Comparison of ENCODE assay signal across 11 cellular contexts in genomic region chr12:12365931-12366431, GRCh38. TPM values are rescaled to one million over a fixed set of nuclear protein-coding genes. Genes with fewer than 3 reads are reported as not detected.
DNase-seq lines count a peak whose midpoint lies in the region; ATAC-seq and TF ChIP-seq lines count a peak whose summit lies in the region.
"Had no signal": no experiment of that assay in that cellular context is flagged by ENCODE, and none has a peak within 500 bp of the region (broad histone marks: within the 10 kb centered on the region; RNA-seq: fewer than 3 reads in every experiment).

No MANE protein-coding gene starts in this region.

- peaks cover 11% of the 10 kb centered on the region for H3K36me3 ChIP-seq in CD4-positive, CD25-positive, alpha-beta regulatory T cell (ENCODE audit: control insufficient read depth, insufficient read depth, low read length)
- H3K36me3 ChIP-seq in Loucy (ENCODE audit: insufficient read depth, low read length) (no peaks in the 10 kb centered on the region), mesendoderm (ENCODE audit: control insufficient read depth, insufficient read depth, low read length) (no peaks in the 10 kb centered on the region), sigmoid colon (peaks cover 0 to 23% (median 0%) of the 10 kb centered on the region in 4 donors), uterus (no peaks in the 10 kb centered on the region)

- no peak overlapping the region for H3K9ac ChIP-seq in Loucy (ENCODE audit: low read depth, low read length, poor library complexity, severe bottlenecking)
- H3K9ac ChIP-seq in mesendoderm (ENCODE audit: low read length), result no peak overlapping the region

- H3K23ac ChIP-seq in mesendoderm (ENCODE audit: low read length), result no peak overlapping the region

- H3K4me2 ChIP-seq in Loucy (ENCODE audit: low read depth, low read length, poor library complexity, severe bottlenecking) (peak overlapping the region; percentile 12), mesendoderm (ENCODE audit: low read length) (no peak overlapping the region)

- H4K5ac ChIP-seq in mesendoderm (ENCODE audit: low read length), result no peak overlapping the region

- DNase-seq in CD4-positive, CD25-positive, alpha-beta regulatory T cell, result no peak
- DNase-seq in astrocyte of the hippocampus (ENCODE audit: low read depth, low spot score), result peak; percentile 4
- DNase-seq in mesendoderm, result no peak
- DNase-seq in sigmoid colon, result no peak
- no peak for DNase-seq in uterus
- DNase-seq: activated T-cell treated with anti-CD3 and anti-CD28 coated beads, Interleukin-2, amount 50 U/mL, for 4 hours; DMS79; Kasumi-1 had no signal

- H3F3A ChIP-seq in Loucy (ENCODE audit: low read depth), result no peaks in the 10 kb centered on the region

- peaks cover 36% of the 10 kb centered on the region for H3K36me3 Mint-ChIP-seq in CD4-positive, CD25-positive, alpha-beta regulatory T cell
- peaks cover 51% of the 10 kb centered on the region for H3K36me3 Mint-ChIP-seq in stimulated activated memory B cell treated with anti-CD40 and anti-IgM and Interleukin-4, amounts not matched to agents 10 μg/mL and 1 μg/mL and 100 μg/mL, for 72 hours

- no peaks in the 10 kb centered on the region for H4K20me1 ChIP-seq in Loucy (ENCODE audit: insufficient read depth, low read length, poor library complexity, severe bottlenecking)

- H3K9me3 ChIP-seq in CD4-positive, CD25-positive, alpha-beta regulatory T cell (ENCODE audit: control insufficient read depth in 2 of 2, low read length in 2 of 2), result no peaks in the 10 kb centered on the region
- no peaks in the 10 kb centered on the region for H3K9me3 ChIP-seq in Loucy (ENCODE audit: insufficient read depth, low read depth, low read length)
- no peaks in the 10 kb centered on the region for H3K9me3 ChIP-seq in sigmoid colon
- no peaks in the 10 kb centered on the region for H3K9me3 ChIP-seq in uterus

- intact Hi-C loops in sigmoid colon (cut with DNase I) (no loop called here), uterus (cut with DNase I; ENCODE audit: low total_unique reads) (no loop called here)

- no peak overlapping the region for H3K4ac ChIP-seq in mesendoderm (ENCODE audit: low read depth, low read length)

- no peak overlapping the region for H3K4me3 Mint-ChIP-seq in CD4-positive, CD25-positive, alpha-beta regulatory T cell
- H3K4me3 Mint-ChIP-seq in stimulated activated memory B cell treated with anti-CD40 and anti-IgM and Interleukin-4, amounts not matched to agents 10 μg/mL and 1 μg/mL and 100 μg/mL, for 72 hours, result no peak overlapping the region
- H3K4me3 Mint-ChIP-seq: activated T-cell treated with anti-CD3 and anti-CD28 coated beads, Interleukin-2, amount 50 U/mL, for 4 hours had no signal

- peaks cover 0 to 1% (median 0%) of the 10 kb centered on the region in 7 donors for H3K9me3 Mint-ChIP-seq in CD4-positive, CD25-positive, alpha-beta regulatory T cell
- no peaks in the 10 kb centered on the region for H3K9me3 Mint-ChIP-seq in stimulated activated memory B cell treated with anti-CD40 and anti-IgM and Interleukin-4, amounts not matched to agents 10 μg/mL and 1 μg/mL and 100 μg/mL, for 72 hours
- H3K9me3 Mint-ChIP-seq: activated T-cell treated with anti-CD3 and anti-CD28 coated beads, Interleukin-2, amount 50 U/mL, for 4 hours had no signal

- peak overlapping the region; percentile 1 for H3K4me3 ChIP-seq in CD4-positive, CD25-positive, alpha-beta regulatory T cell (ENCODE audit: low read depth, low read length)
- H3K4me3 ChIP-seq in Loucy (ENCODE audit: low read length, poor library complexity, severe bottlenecking), result no peak overlapping the region
- H3K4me3 ChIP-seq in mesendoderm (ENCODE audit: low read length), result no peak overlapping the region
- H3K4me3 ChIP-seq in sigmoid colon, result no peak overlapping the region
- H3K4me3 ChIP-seq in uterus, result no peak overlapping the region

- WGBS in mesendoderm (ENCODE audit: extremely low coverage, insufficient coverage, low lambda C conversion rate), result no CpG with 5 or more reads among the region's 4 CpGs
- 56 to 67% methylated on average over 4 of the region's 4 CpGs for WGBS in sigmoid colon, 2 donors

- TF ChIP-seq CTCF in Loucy (conservative IDR thresholded peaks at IDR 0.05; ENCODE audit: low read length) (no peak), sigmoid colon (IDR thresholded peaks at IDR 0.05) (no peak), uterus (IDR thresholded peaks at IDR 0.05) (no peak)

- H3K4me1 Mint-ChIP-seq in CD4-positive, CD25-positive, alpha-beta regulatory T cell, result peaks cover 34 to 61% (median 48%) of the 10 kb centered on the region in 4 donors
- peaks cover 44% of the 10 kb centered on the region for H3K4me1 Mint-ChIP-seq in stimulated activated memory B cell treated with anti-CD40 and anti-IgM and Interleukin-4, amounts not matched to agents 10 μg/mL and 1 μg/mL and 100 μg/mL, for 72 hours

- H2BK120ac ChIP-seq in mesendoderm (ENCODE audit: low read depth, low read length), result no peak overlapping the region

- no peak overlapping the region for H4K8ac ChIP-seq in mesendoderm (ENCODE audit: low read depth, low read length)

- H2AK5ac ChIP-seq in mesendoderm (ENCODE audit: low read length), result no peak overlapping the region

- TF ChIP-seq POLR2A in sigmoid colon (IDR thresholded peaks at IDR 0.05), result no peak
- TF ChIP-seq POLR2A in uterus (IDR thresholded peaks at IDR 0.05), result no peak

- no peak overlapping the region for H2BK5ac ChIP-seq in mesendoderm (ENCODE audit: low read length)

- no peaks in the 10 kb centered on the region for H3K79me1 ChIP-seq in mesendoderm (ENCODE audit: low read length)

- no peak for TF ChIP-seq EP300 in sigmoid colon (IDR thresholded peaks at IDR 0.05)

- peak overlapping the region; percentile 60 for H3K18ac ChIP-seq in mesendoderm (ENCODE audit: low read length)

- no peak overlapping the region for H2AFZ ChIP-seq in Loucy (ENCODE audit: low read length)

- H3K27ac ChIP-seq in CD4-positive, CD25-positive, alpha-beta regulatory T cell (ENCODE audit: insufficient read depth, low read length, poor library complexity, severe bottlenecking), result no peak overlapping the region
- H3K27ac ChIP-seq in mesendoderm (ENCODE audit: low read depth, low read length), result no peak overlapping the region
- H3K27ac ChIP-seq in sigmoid colon, result no peak overlapping the region
- no peak overlapping the region for H3K27ac ChIP-seq in uterus

- H3K79me2 ChIP-seq in Loucy (ENCODE audit: insufficient read depth, low read length) (no peaks in the 10 kb centered on the region), mesendoderm (ENCODE audit: control insufficient read depth, insufficient read depth, low read length) (no peaks in the 10 kb centered on the region)

- H3K27ac Mint-ChIP-seq in CD4-positive, CD25-positive, alpha-beta regulatory T cell, result peak overlapping the region in 1 of 3 donors; percentile 38
- no peak overlapping the region for H3K27ac Mint-ChIP-seq in stimulated activated memory B cell treated with anti-CD40 and anti-IgM and Interleukin-4, amounts not matched to agents 10 μg/mL and 1 μg/mL and 100 μg/mL, for 72 hours

- no peak overlapping the region for H3K56ac ChIP-seq in mesendoderm (ENCODE audit: low read length)

- ATAC-seq in CD4-positive, CD25-positive, alpha-beta regulatory T cell (ENCODE audit: low read depth in 2 of 2), result no peak
- ATAC-seq in GM18868 (IDR thresholded peaks at IDR 0.05; ENCODE audit: unreplicated experiment), result no peak
- no peak for ATAC-seq in stimulated activated memory B cell treated with anti-CD40 and anti-IgM and Interleukin-4, amounts not matched to agents 10 μg/mL and 1 μg/mL and 100 μg/mL, for 72 hours
- ATAC-seq: activated T-cell treated with anti-CD3 and anti-CD28 coated beads, Interleukin-2, amount 50 U/mL, for 4 hours had no signal

- H3K27me3 Mint-ChIP-seq in CD4-positive, CD25-positive, alpha-beta regulatory T cell, result no peaks in the 10 kb centered on the region
- no peaks in the 10 kb centered on the region for H3K27me3 Mint-ChIP-seq in stimulated activated memory B cell treated with anti-CD40 and anti-IgM and Interleukin-4, amounts not matched to agents 10 μg/mL and 1 μg/mL and 100 μg/mL, for 72 hours

- no peaks in the 10 kb centered on the region for H3K9me2 ChIP-seq in Loucy (replicated peaks; ENCODE audit: low read depth, low read length)

- no peak overlapping the region for H2BK15ac ChIP-seq in mesendoderm (replicated peaks; ENCODE audit: low read depth)

- H3K27me3 ChIP-seq in CD4-positive, CD25-positive, alpha-beta regulatory T cell (ENCODE audit: control insufficient read depth, insufficient read depth, low read length), result no peaks in the 10 kb centered on the region
- H3K27me3 ChIP-seq in Loucy (ENCODE audit: insufficient read depth, low read length, poor library complexity, severe bottlenecking) (no peaks in the 10 kb centered on the region), mesendoderm (ENCODE audit: insufficient read depth, low read length, poor library complexity) (no peaks in the 10 kb centered on the region), sigmoid colon (no peaks in the 10 kb centered on the region), uterus (no peaks in the 10 kb centered on the region)

- peaks cover 10% of the 10 kb centered on the region for H3K4me1 ChIP-seq in CD4-positive, CD25-positive, alpha-beta regulatory T cell (ENCODE audit: control insufficient read depth, insufficient read depth, low read length, poor library complexity, severe bottlenecking)
- peaks cover 4% of the 10 kb centered on the region for H3K4me1 ChIP-seq in Loucy (ENCODE audit: insufficient read depth, low read length, poor library complexity, severe bottlenecking)
- H3K4me1 ChIP-seq in mesendoderm (ENCODE audit: control insufficient read depth, low read depth, low read length), result no peaks in the 10 kb centered on the region
- peaks cover 0 to 6% (median 3%) of the 10 kb centered on the region in 4 donors for H3K4me1 ChIP-seq in sigmoid colon
- H3K4me1 ChIP-seq in uterus, result no peaks in the 10 kb centered on the region

RNA-seq across cellular contexts. Expression of gene BORCS5, which starts 9.1 kb away (rescaled TPM):
- 39.2 TPM for total RNA-seq in CD4-positive, CD25-positive, alpha-beta regulatory T cell
- 10 to 100 TPM; 25.0 to 37.7 (median 30.9) TPM for polyA plus RNA-seq in CD4-positive, CD25-positive, alpha-beta regulatory T cell
- polyA plus RNA-seq in mesendoderm (2013, experiment 1 of 2), result 6.3 TPM
- polyA plus RNA-seq in mesendoderm (2013, experiment 2 of 2), result 6.2 TPM
- total RNA-seq in sigmoid colon (10 to 100 TPM in 3 of 4 donors, 1 to 10 TPM in 1; 7.1 to 25.3 (median 14.0) TPM), uterus (10 to 100 TPM in 3 of 4 donors, under 1 TPM in 1; 0.51 to 87.1 (median 17.9) TPM)
- polyA plus RNA-seq in sigmoid colon, result 1 to 10 TPM; 3.7 to 7.0 (median 6.0) TPM

RNA-seq across cellular contexts. Expression of gene MANSC1, which starts 15.9 kb away (rescaled TPM):
- 0.22 TPM for total RNA-seq in CD4-positive, CD25-positive, alpha-beta regulatory T cell
- polyA plus RNA-seq in CD4-positive, CD25-positive, alpha-beta regulatory T cell, result 1 to 10 TPM in 2 of 4 donors, under 1 TPM in 2; 0.43 to 1.3 (median 0.89) TPM
- polyA plus RNA-seq in mesendoderm (2013, experiment 1 of 2), result 3.1 TPM
- polyA plus RNA-seq in mesendoderm (2013, experiment 2 of 2), result 3.5 TPM
- total RNA-seq in sigmoid colon, result 10 to 100 TPM; 11.5 to 16.6 (median 12.2) TPM
- polyA plus RNA-seq in sigmoid colon, result 10 to 100 TPM in 1 of 3 donors, 1 to 10 TPM in 2; 5.8 to 21.4 (median 7.2) TPM
- total RNA-seq in uterus, result 10 to 100 TPM in 2 of 4 donors, 1 to 10 TPM in 2; 5.1 to 34.4 (median 16.9) TPM
